Comparison of ENCODE assay signal across 26 cellular contexts in the genomic region with DNA sequence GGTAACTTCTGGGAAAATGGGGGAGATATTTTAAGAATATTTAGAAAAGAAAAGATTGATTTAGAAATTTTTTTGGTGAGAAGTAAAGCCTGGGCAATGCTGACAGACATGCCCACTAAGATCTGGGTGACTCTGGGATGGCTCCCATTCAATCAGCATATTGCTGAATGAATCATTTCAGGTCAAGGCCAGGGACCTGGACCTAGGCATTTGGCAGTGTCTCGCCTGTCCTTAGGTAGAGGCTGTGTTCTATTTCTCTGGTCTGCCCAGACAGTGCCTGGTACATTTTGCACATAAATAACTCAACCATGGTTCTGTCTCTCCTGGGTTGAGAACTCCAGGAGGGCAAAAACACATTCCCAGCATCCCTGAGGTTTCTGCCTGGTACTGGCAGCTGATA. TPM values are rescaled to one million over a fixed set of nuclear protein-coding genes. Genes with fewer than 3 reads are reported as not detected.
"Had no signal": no experiment of that assay in that cellular context is flagged by ENCODE, and none has a peak within 500 bp of the region (broad histone marks: within the 10 kb centered on the region; RNA-seq: fewer than 3 reads in every experiment).

No MANE protein-coding gene starts in this region.

- H3K36me3 ChIP-seq: colonic mucosa, esophagus muscularis mucosa, sigmoid colon, thoracic aorta had no signal

- FAIRE-seq: astrocyte, frontal cortex, TTC549 had no signal

- H3K79me2 ChIP-seq: hepatocyte had no signal

- H3K36me3 Mint-ChIP-seq: activated naive CD4-positive, alpha-beta T cell treated with anti-CD3 and anti-CD28 coated beads, Interleukin-2, amount 50 U/mL, for 72 hours; memory B cell; type B pancreatic cell had no signal

- H3K27me3 ChIP-seq: colonic mucosa, dorsolateral prefrontal cortex, hepatocyte had no signal

- DNase-seq: activated CD4-positive, alpha-beta T cell treated with anti-CD3 and anti-CD28 coated beads, Interleukin-2, amount 50 U/mL, for 4 hours; activated CD8-positive, alpha-beta memory T cell treated with anti-CD3 and anti-CD28 coated beads for 24 hours; activated CD8-positive, alpha-beta memory T cell treated with anti-CD3 and anti-CD28 coated beads, Interleukin-2, amount 50 U/mL, for 4 hours; activated T-cell treated with anti-CD3 and anti-CD28 coated beads, Interleukin-2, amount 50 U/mL, for 24 hours; colonic mucosa; dorsolateral prefrontal cortex; glutamatergic neuron; left ventricle myocardium superior; nucleus accumbens; sigmoid colon; stimulated activated CD4-positive, alpha-beta T cell treated with anti-CD3 and anti-CD28 coated beads, Interleukin-4, amount 100 ng/mL, for 24 hours; stimulated activated naive CD4-positive, alpha-beta T cell treated with Interleukin-2 at 50 U/mL for 16 hours had no signal

- H3K9me3 ChIP-seq: colonic mucosa, esophagus muscularis mucosa, sigmoid colon, thoracic aorta had no signal

- H3K9me3 Mint-ChIP-seq: activated naive CD4-positive, alpha-beta T cell treated with anti-CD3 and anti-CD28 coated beads, Interleukin-2, amount 50 U/mL, for 72 hours; activated T-cell treated with anti-CD3 and anti-CD28 coated beads, Interleukin-2, amount 50 U/mL, for 24 hours; activated T-helper 17 cell treated with anti-CD3 and anti-CD28 coated beads, Interleukin-2, amount 50 U/mL, for 72 hours; central memory CD8-positive, alpha-beta T cell; memory B cell; nephron; T-helper 2 cell treated with Interferon-gamma antibody and Interleukin-4, amounts not matched to agents 5 μg/mL and 100 μg/mL, for 36 hours; type B pancreatic cell had no signal

- H3K4me3 Mint-ChIP-seq: activated T-cell treated with anti-CD3 and anti-CD28 coated beads, Interleukin-2, amount 50 U/mL, for 24 hours; activated T-helper 17 cell treated with anti-CD3 and anti-CD28 coated beads, Interleukin-2, amount 50 U/mL, for 72 hours; central memory CD8-positive, alpha-beta T cell; memory B cell; nephron; T-helper 2 cell treated with Interferon-gamma antibody and Interleukin-4, amounts not matched to agents 5 μg/mL and 100 μg/mL, for 36 hours; type B pancreatic cell had no signal

- H3K27ac Mint-ChIP-seq: activated naive CD4-positive, alpha-beta T cell treated with anti-CD3 and anti-CD28 coated beads, Interleukin-2, amount 50 U/mL, for 72 hours; activated T-cell treated with anti-CD3 and anti-CD28 coated beads, Interleukin-2, amount 50 U/mL, for 24 hours; activated T-helper 17 cell treated with anti-CD3 and anti-CD28 coated beads, Interleukin-2, amount 50 U/mL, for 72 hours; memory B cell; nephron; T-helper 2 cell treated with Interferon-gamma antibody and Interleukin-4, amounts not matched to agents 5 μg/mL and 100 μg/mL, for 36 hours; type B pancreatic cell had no signal

- H3K4me3 ChIP-seq: colonic mucosa, dorsolateral prefrontal cortex, esophagus muscularis mucosa, hepatocyte, sigmoid colon, thoracic aorta had no signal

- H2AFZ ChIP-seq: hepatocyte had no signal

- H3K27me3 Mint-ChIP-seq: activated T-cell treated with anti-CD3 and anti-CD28 coated beads, Interleukin-2, amount 50 U/mL, for 24 hours; memory B cell had no signal

- H3K4me1 ChIP-seq: colonic mucosa had no signal

- ATAC-seq: activated naive CD4-positive, alpha-beta T cell treated with anti-CD3 and anti-CD28 coated beads, Interleukin-2, amount 50 U/mL, for 72 hours; activated T-helper 17 cell treated with anti-CD3 and anti-CD28 coated beads, Interleukin-2, amount 50 U/mL, for 72 hours; left ventricle myocardium superior had no signal

- H3K27ac ChIP-seq: colonic mucosa, dorsolateral prefrontal cortex, esophagus muscularis mucosa, hepatocyte, sigmoid colon, thoracic aorta had no signal

- H3K4me2 ChIP-seq: hepatocyte had no signal

RNA-seq across cellular contexts. Expression of a gene that starts 39.9 kb away (rescaled TPM):
- total RNA-seq: myocyte had no signal
